Comparison of ENCODE assay signal across 1 cellular context in genomic region chr6:105509506-105510331, GRCh38.
TF ChIP-seq lines count a peak whose summit lies in the region.

No MANE protein-coding gene starts in this region.

TF ChIP-seq in WTC11, 78 proteins besides CTCF, POLR2A, EP300 and RAD21 (continued from another document):
- TF ChIP-seq ZNF425 (CRISPR knock-in tag; conservative IDR thresholded peaks at IDR 0.05) (no peak), CBFB (CRISPR knock-in tag; IDR thresholded peaks at IDR 0.05; ENCODE audit: low read depth) (no peak), SOX15 (CRISPR knock-in tag; IDR thresholded peaks at IDR 0.05) (no peak), NFE2L1 (CRISPR knock-in tag; IDR thresholded peaks at IDR 0.05) (no peak), MYBL2 (CRISPR knock-in tag; IDR thresholded peaks at IDR 0.05) (no peak), ZMAT4 (CRISPR knock-in tag; IDR thresholded peaks at IDR 0.05) (no peak), GTF2I (CRISPR knock-in tag; conservative IDR thresholded peaks at IDR 0.05) (no peak), ZNF263 (CRISPR knock-in tag; IDR thresholded peaks at IDR 0.05; ENCODE audit: low read depth) (no peak), FOXP4 (CRISPR knock-in tag; IDR thresholded peaks at IDR 0.05) (no peak), E2F1 (CRISPR knock-in tag; IDR thresholded peaks at IDR 0.05) (no peak)
